ENCODE assay signal across 8 cellular contexts in the genomic region with DNA sequence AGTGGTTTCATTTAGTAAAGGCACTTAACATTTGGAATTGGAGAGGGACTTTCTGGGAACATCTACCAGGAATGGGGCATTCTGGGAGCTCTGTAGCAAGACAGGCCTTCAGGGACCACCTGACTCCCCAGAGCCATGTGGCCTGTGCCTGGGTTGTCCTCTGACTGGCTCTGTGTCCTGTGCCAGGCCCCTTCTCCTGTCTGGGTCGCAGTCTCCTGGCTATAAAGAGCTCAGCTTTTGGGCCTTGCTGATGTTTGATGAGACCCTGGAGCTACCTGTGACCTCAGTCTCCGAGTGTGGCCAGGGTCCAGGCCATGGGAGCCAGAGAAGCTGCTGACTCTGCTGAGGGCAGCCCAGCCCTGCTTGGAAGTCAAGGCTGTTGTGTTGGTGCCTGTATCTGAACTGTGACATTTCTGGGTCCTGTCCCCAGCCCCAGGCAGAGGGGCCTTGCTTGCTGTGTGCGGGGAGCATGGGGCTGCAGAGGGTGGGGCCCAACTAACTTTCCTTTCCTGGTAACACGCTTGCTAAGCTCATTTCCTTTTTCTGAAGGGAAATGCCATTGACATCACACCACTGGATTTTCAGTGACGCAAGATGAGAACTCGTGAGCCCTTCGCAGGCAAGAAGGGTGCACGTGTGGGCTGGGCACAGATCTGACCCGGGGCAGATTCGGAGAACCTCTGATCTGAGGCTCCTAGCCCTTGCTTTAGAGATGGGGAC. TPM values are rescaled to one million over a fixed set of nuclear protein-coding genes. Genes with fewer than 3 reads are reported as not detected.
A peak's percentile ranks its signal among the peaks of the same experiment; 100 is the strongest.
DNase-seq lines count a peak whose midpoint lies in the region; ATAC-seq and TF ChIP-seq lines count a peak whose summit lies in the region.

No MANE protein-coding gene starts in this region.

- DNase-seq in CD14-positive monocyte (ENCODE audit: low spot score) (peak; percentile 96), T-helper 22 cell (ENCODE audit: low read depth) (peak; percentile 15), omental fat pad (ENCODE audit: low spot score) (no peak), GOT3 (lab: John Stamatoyannopoulos, UW) (no peak), HFFc6 (no peak), NCI-H446 (lab: John Stamatoyannopoulos, UW) (no peak)

- peak overlapping the region; percentile 99 to 100 (median 100) for H3K27ac Mint-ChIP-seq in CD14-positive monocyte
- no peak overlapping the region for H3K27ac Mint-ChIP-seq in HFFc6

- H3K36me3 Mint-ChIP-seq in CD14-positive monocyte, result peaks cover 14 to 24% of the 10 kb centered on the region in 2 donors
- H3K36me3 Mint-ChIP-seq in HFFc6 (ENCODE audit: low read depth), result peaks cover 10% of the 10 kb centered on the region

- intact Hi-C loops in CD14-positive monocyte (cut with micrococcal nuclease), result loop anchor here in 1 of 2 donors (2.0 kb wide), 1 partner anchor 42 kb away; a partner anchor contains a TSS

- H3K4me1 Mint-ChIP-seq in CD14-positive monocyte (peaks cover 57% of the 10 kb centered on the region), HFFc6 (ENCODE audit: low read depth) (peaks cover 16% of the 10 kb centered on the region)

- H3K9me3 Mint-ChIP-seq in CD14-positive monocyte (peaks cover 9 to 24% (median 17%) of the 10 kb centered on the region in 7 donors), HFFc6 (peaks cover 14% of the 10 kb centered on the region)

- TF ChIP-seq CTCF in CD14-positive monocyte (IDR thresholded peaks at IDR 0.05) (no peak), omental fat pad (IDR thresholded peaks at IDR 0.05) (no peak), HFFc6 (IDR thresholded peaks at IDR 0.05) (no peak)

- ATAC-seq in esophagus mucosa, result peak; percentile 38
- peak; percentile 37 for ATAC-seq in omental fat pad (ENCODE audit: low FRiP score)
- no peak for ATAC-seq in HG02763 (IDR thresholded peaks at IDR 0.05; ENCODE audit: unreplicated experiment)

- H3K27me3 Mint-ChIP-seq in CD14-positive monocyte (ENCODE audit: low read depth in 3 of 3) (peaks cover 8 to 22% (median 18%) of the 10 kb centered on the region in 3 donors), HFFc6 (ENCODE audit: insufficient read depth) (no peaks in the 10 kb centered on the region; the same call in 1 of the 2 replicates)

- peak overlapping the region; percentile 70 to 88 for H3K4me3 Mint-ChIP-seq in CD14-positive monocyte
- no peak overlapping the region for H3K4me3 Mint-ChIP-seq in HFFc6

RNA-seq across cellular contexts. Expression of a gene that starts 41.3 kb away (rescaled TPM):
- polyA plus RNA-seq in CD14-positive monocyte, result not detected
- total RNA-seq in esophagus mucosa (9.0 TPM), omental fat pad (100 to 1,000 TPM in 1 of 4 donors, 10 to 100 TPM in 3; 18.7 to 222 (median 68.7) TPM)
- 1 to 10 TPM in 3 of 6 experiments, under 1 TPM in 3; 0.57 to 1.3 (median 1.0) TPM for total RNA-seq in HFFc6 (2021; fragmentation: NEBNext Ultra II Directional; extraction: Animal tissue kit (Norgen Biotek cat#: 25700))

Comparison
In these comparisons a context has a peak if more than half of its experiments do, and no peak if none do; other contexts are left out.
1. DNase-seq: peak in CD14-positive monocyte (single experiment) and T-helper 22 cell (single experiment); none in omental fat pad (single experiment), GOT3 (single experiment), HFFc6 (single experiment) and NCI-H446 (0 of 2).